Comparison of ENCODE assay signal across 1 cellular context in the genomic region with DNA sequence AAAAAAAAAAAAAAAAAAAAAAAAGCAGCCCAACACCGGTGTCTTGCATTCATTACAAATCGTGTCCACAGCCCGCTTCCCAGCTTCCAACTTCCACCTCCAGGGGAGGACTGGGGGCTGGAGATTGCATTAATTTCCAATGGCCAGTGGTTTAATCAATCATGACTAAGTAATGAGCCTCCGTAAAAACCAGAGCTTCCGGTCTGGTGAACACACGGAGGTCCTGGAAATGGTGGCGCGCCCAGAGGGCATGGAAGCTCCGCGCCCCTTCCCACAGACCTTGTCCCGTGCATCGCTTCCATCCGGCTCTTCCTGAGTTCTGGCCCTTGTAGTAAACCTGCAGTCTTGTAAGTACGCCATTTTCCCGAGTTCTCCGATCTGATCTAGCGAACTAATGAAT.
TF ChIP-seq lines count a peak whose summit lies in the region.

No MANE protein-coding gene starts in this region.

TF ChIP-seq in H1, 55 proteins besides CTCF, POLR2A, EP300 and RAD21:
- TF ChIP-seq, protein P1, sequence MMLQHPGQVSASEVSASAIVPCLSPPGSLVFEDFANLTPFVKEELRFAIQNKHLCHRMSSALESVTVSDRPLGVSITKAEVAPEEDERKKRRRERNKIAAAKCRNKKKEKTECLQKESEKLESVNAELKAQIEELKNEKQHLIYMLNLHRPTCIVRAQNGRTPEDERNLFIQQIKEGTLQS (IDR thresholded peaks at IDR 0.05; ENCODE audit: insufficient read depth, low read depth, low read length) = no peak
- TF ChIP-seq, protein P2, sequence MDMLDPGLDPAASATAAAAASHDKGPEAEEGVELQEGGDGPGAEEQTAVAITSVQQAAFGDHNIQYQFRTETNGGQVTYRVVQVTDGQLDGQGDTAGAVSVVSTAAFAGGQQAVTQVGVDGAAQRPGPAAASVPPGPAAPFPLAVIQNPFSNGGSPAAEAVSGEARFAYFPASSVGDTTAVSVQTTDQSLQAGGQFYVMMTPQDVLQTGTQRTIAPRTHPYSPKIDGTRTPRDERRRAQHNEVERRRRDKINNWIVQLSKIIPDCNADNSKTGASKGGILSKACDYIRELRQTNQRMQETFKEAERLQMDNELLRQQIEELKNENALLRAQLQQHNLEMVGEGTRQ (IDR thresholded peaks at IDR 0.05; ENCODE audit: low read length) = no peak
- no peak for TF ChIP-seq SP1 (IDR thresholded peaks at IDR 0.05; ENCODE audit: low read depth, low read length)
